Comparison of ENCODE assay signal across 1 cellular context in the genomic region with DNA sequence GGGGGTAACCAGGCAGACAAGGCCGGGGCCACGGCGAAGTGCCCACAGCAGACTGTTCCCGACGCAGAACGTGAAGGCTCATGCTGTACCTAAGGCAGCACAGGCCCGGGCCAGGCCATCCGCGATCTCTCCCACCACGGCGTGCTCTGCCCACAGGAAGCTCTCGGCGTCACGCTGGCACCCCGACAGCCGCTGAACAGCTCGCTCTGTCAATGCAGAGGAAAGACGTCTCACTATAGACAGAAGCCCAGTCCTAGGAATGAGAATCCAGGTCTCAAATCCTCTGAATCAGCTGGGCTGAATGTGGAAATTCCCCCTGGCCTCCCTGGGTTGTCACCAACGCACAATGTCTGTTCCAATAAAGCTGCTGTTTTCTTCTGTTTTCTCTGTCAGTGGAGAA.
TF ChIP-seq lines count a peak whose summit lies in the region.

No MANE protein-coding gene starts in this region.

TF ChIP-seq in K562, 482 proteins besides CTCF, POLR2A, EP300 and RAD21:
- no peak for TF ChIP-seq RBM15 (IDR thresholded peaks at IDR 0.05; ENCODE audit: insufficient read depth, low read length)
- no peak for TF ChIP-seq ZNF830 (CRISPR knock-in tag; IDR thresholded peaks at IDR 0.05)
- TF ChIP-seq ZBTB40 (IDR thresholded peaks at IDR 0.05), result 0 out of 2 replicates have a peak, but pooled peaks have one; percentile 23
- no peak for TF ChIP-seq ZBTB40 (CRISPR knock-in tag; IDR thresholded peaks at IDR 0.05)
- TF ChIP-seq ZNF445 (CRISPR knock-in tag; IDR thresholded peaks at IDR 0.05; ENCODE audit: low read depth), result no peak
